In the genomic region with DNA sequence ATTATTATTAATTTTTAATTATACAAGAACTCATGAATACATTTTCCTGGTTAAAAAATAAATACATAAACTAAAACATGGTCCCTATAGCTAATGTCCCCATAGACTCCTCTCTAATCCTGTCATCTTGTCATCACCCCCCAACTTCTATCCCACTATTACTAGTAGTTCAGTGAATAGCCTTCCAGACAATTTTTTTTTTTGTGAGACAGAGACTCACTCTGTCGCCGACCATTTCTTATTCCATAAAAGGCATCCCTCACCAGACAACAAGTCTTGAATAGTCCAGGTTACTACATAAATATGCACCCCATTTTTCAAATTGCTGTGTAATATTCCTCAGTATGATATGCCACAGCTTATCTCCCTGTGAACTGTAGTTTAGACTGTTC, we compare ENCODE assay signal across 20 cellular contexts. TPM values are rescaled to one million over a fixed set of nuclear protein-coding genes. Genes with fewer than 3 reads are reported as not detected.
A peak's percentile ranks its signal among the peaks of the same experiment; 100 is the strongest.
DNase-seq lines count a peak whose midpoint lies in the region; ATAC-seq and TF ChIP-seq lines count a peak whose summit lies in the region.
"Had no signal": no experiment of that assay in that cellular context is flagged by ENCODE, and none has a peak within 500 bp of the region (broad histone marks: within the 10 kb centered on the region; RNA-seq: fewer than 3 reads in every experiment).

No MANE protein-coding gene starts in this region.

- peak overlapping the region; percentile 86 for H2BK5ac ChIP-seq in IMR-90 (ENCODE audit: low read depth, low read length, poor library complexity, severe bottlenecking)

- peak overlapping the region; percentile 95; the same call in 1 of the 2 replicates for H3K4ac ChIP-seq in IMR-90 (ENCODE audit: low read depth, low read length)

- H3K79me1 ChIP-seq in IMR-90 (ENCODE audit: low read depth in 1 of 2, low read length in 2 of 2), result peaks cover 0 to 6% of the 10 kb centered on the region in 2 experiments; a peak in 1 of 4 replicates

- dilution Hi-C loops in IMR-90 (cut with HindIII; ENCODE audit: low sequenced_read_pairs, unreplicated experiment), result no loop called here

- H3K23ac ChIP-seq in IMR-90 (ENCODE audit: low read depth, low read length), result peak overlapping the region; percentile 22; the same call in 1 of the 2 replicates

- BruUV-seq in IMR-90 (replicated peaks; lab: Mats Ljungman, UMichigan), result no TSS peak

- H2AFZ ChIP-seq in IMR-90 (replicated peaks; ENCODE audit: low read length, poor library complexity), result no peak overlapping the region

- TF ChIP-seq CTCF in IMR-90 (conservative IDR thresholded peaks at IDR 0.05; ENCODE audit: low read depth, low read length), result no peak
- TF ChIP-seq CTCF in esophagus squamous epithelium (IDR thresholded peaks at IDR 0.05), result no peak

- POLR2A ChIA-PET in IMR-90 (lab: Charles Lee; ENCODE audit: unreplicated experiment), result no interaction called here

- H4K91ac ChIP-seq in IMR-90 (ENCODE audit: insufficient read depth, low read depth, low read length), result peak overlapping the region; percentile 6; the same call in 1 of the 2 replicates

- H3K4me1 ChIP-seq in IMR-90 (ENCODE audit: control insufficient read depth, insufficient read depth, low read length), result peaks cover 16% of the 10 kb centered on the region
- peaks cover 0 to 25% (median 23%) of the 10 kb centered on the region in 3 donors for H3K4me1 ChIP-seq in esophagus squamous epithelium
- H3K4me1 ChIP-seq in skeletal muscle tissue (ENCODE audit: control insufficient read depth in 3 of 3, insufficient read depth in 3 of 3, low read length in 3 of 3), result peaks cover 8 to 11% (median 10%) of the 10 kb centered on the region in 3 donors
- H3K4me1 ChIP-seq: prostate gland had no signal

- H3K36me3 Mint-ChIP-seq in activated naive CD8-positive, alpha-beta T cell treated with anti-CD3 and anti-CD28 coated beads for 36 hours, result no peaks in the 10 kb centered on the region
- H3K36me3 Mint-ChIP-seq: activated naive CD4-positive, alpha-beta T cell treated with anti-CD3 and anti-CD28 coated beads, Interleukin-2, amount 50 U/mL, for 72 hours; naive thymus-derived CD4-positive, alpha-beta T cell had no signal

- peak overlapping the region; percentile 68 for H3K56ac ChIP-seq in IMR-90 (ENCODE audit: extremely low read depth, insufficient read depth, low read length)

- intact Hi-C loops in IMR-90 (cut with micrococcal nuclease) (loop anchor here (5.0 kb wide), 1 partner anchor 133 kb away; no protein-coding TSS in a partner anchor), esophagus squamous epithelium (cut with DNase I) (no loop called here)

- H3K9me1 ChIP-seq in IMR-90 (ENCODE audit: insufficient read depth, low read length), result peaks cover 17% of the 10 kb centered on the region

- H3K4me1 Mint-ChIP-seq in activated naive CD8-positive, alpha-beta T cell treated with anti-CD3 and anti-CD28 coated beads for 36 hours, result no peaks in the 10 kb centered on the region
- H3K4me1 Mint-ChIP-seq: activated B cell treated with CpG ODN at 0.5 μM for 24 hours had no signal

- H3K27me3 Mint-ChIP-seq in activated naive CD8-positive, alpha-beta T cell treated with anti-CD3 and anti-CD28 coated beads for 36 hours, result peaks cover 22% of the 10 kb centered on the region

- no CpG with 5 or more reads among the region's 2 CpGs for WGBS in IMR-90 (ENCODE audit: extremely low coverage in 2 of 2, insufficient read length in 1 of 2), 2 experiments
- WGBS in esophagus squamous epithelium, 2 donors, result 20 to 33% methylated on average over 2 of the region's 2 CpGs

- TF ChIP-seq RAD21 in IMR-90 (IDR thresholded peaks at IDR 0.05; ENCODE audit: low read length), result no peak

- H2BK120ac ChIP-seq in IMR-90 (ENCODE audit: low read depth, low read length), result peak overlapping the region; percentile 96

- H2BK20ac ChIP-seq in IMR-90 (ENCODE audit: low read depth, low read length), result peak overlapping the region; percentile 94

- peak overlapping the region; percentile 31 to 60; a peak in 2 of 4 replicates for H4K8ac ChIP-seq in IMR-90 (ENCODE audit: low read depth in 2 of 2, low read length in 2 of 2)

- H2AK5ac ChIP-seq in IMR-90 (ENCODE audit: low read depth, low read length), result 0 out of 2 replicates have a peak overlapping the region, but pooled peaks have one; percentile 35

- DNase-seq in IMR-90 (no peak), esophagus squamous epithelium (lab: John Stamatoyannopoulos, UW) (no peak), RPMI8226 (no peak)
- no peak for DNase-seq in activated naive CD8-positive, alpha-beta T cell treated with anti-CD3 and anti-CD28 coated beads for 36 hours
- DNase-seq: activated B cell treated with CpG ODN at 0.5 μM for 24 hours; activated CD8-positive, alpha-beta T cell treated with anti-CD3 and anti-CD28 coated beads, Interleukin-2, amount 10 ng/mL, durations not matched to agents 7 days and 5 days; dorsolateral prefrontal cortex; naive thymus-derived CD4-positive, alpha-beta T cell; NCI-H1930; NCI-H446; NK-92 treated with Interleukin-12 subunit alpha and Interleukin-12 subunit beta, amount 100 ng/mL, for 24 hours; SHP77; T-helper 17 cell had no signal

- H3K4me3 Mint-ChIP-seq in activated naive CD8-positive, alpha-beta T cell treated with anti-CD3 and anti-CD28 coated beads for 36 hours, result no peak overlapping the region
- H3K4me3 Mint-ChIP-seq: activated B cell treated with CpG ODN at 0.5 μM for 24 hours; activated CD8-positive, alpha-beta T cell treated with anti-CD3 and anti-CD28 coated beads, Interleukin-2, amount 10 ng/mL, durations not matched to agents 7 days and 5 days; naive thymus-derived CD4-positive, alpha-beta T cell; T-helper 17 cell had no signal

- H3K9me3 Mint-ChIP-seq in activated naive CD8-positive, alpha-beta T cell treated with anti-CD3 and anti-CD28 coated beads for 36 hours, result no peaks in the 10 kb centered on the region
- H3K9me3 Mint-ChIP-seq: activated B cell treated with CpG ODN at 0.5 μM for 24 hours; activated naive CD4-positive, alpha-beta T cell treated with anti-CD3 and anti-CD28 coated beads, Interleukin-2, amount 50 U/mL, for 72 hours; naive thymus-derived CD4-positive, alpha-beta T cell had no signal

- TF ChIP-seq POLR2A in IMR-90 (IDR thresholded peaks at IDR 0.05; ENCODE audit: low read depth, low read length) (no peak), esophagus squamous epithelium (IDR thresholded peaks at IDR 0.05) (no peak)

- H3K27ac ChIP-seq in IMR-90 (ENCODE audit: insufficient read depth, low read length) (no peak overlapping the region; the same call in 1 of the 2 replicates), esophagus squamous epithelium (peak overlapping the region in 3 of 4 donors; percentile 47 to 69 (median 62)), skeletal muscle tissue (ENCODE audit: low read depth, low read length) (peak overlapping the region; percentile 1)
- H3K27ac ChIP-seq: BLaER1 treated with 17β-estradiol and CSF1 and Interleukin-3, amounts not matched to agents 10 nM and 100 nM; dorsolateral prefrontal cortex; prostate gland had no signal

- H3K18ac ChIP-seq in IMR-90 (ENCODE audit: low read depth, low read length), result peak overlapping the region; percentile 25; the same call in 1 of the 2 replicates

- no peak overlapping the region for H2AK9ac ChIP-seq in IMR-90 (replicated peaks; ENCODE audit: low read depth, low read length, poor library complexity)

- H3K27me3 ChIP-seq in IMR-90 (ENCODE audit: control insufficient read depth, insufficient read depth, low read length) (no peaks in the 10 kb centered on the region), esophagus squamous epithelium (no peaks in the 10 kb centered on the region), skeletal muscle tissue (ENCODE audit: control insufficient read depth in 3 of 3, insufficient read depth in 3 of 3, low read length in 3 of 3) (no peaks in the 10 kb centered on the region)
- H3K27me3 ChIP-seq: BLaER1 treated with 17β-estradiol and CSF1 and Interleukin-3, amounts not matched to agents 10 nM and 100 nM; dorsolateral prefrontal cortex; MG63 had no signal

- no peak overlapping the region for H3K9ac ChIP-seq in IMR-90 (ENCODE audit: low read depth, low read length)
- H3K9ac ChIP-seq in skeletal muscle tissue (ENCODE audit: low read depth in 1 of 3, low read length in 3 of 3), result no peak overlapping the region
- H3K9ac ChIP-seq: BLaER1 treated with 17β-estradiol and CSF1 and Interleukin-3, amounts not matched to agents 10 nM and 100 nM had no signal

- H2BK15ac ChIP-seq in IMR-90 (ENCODE audit: low read depth, low read length), result no peak overlapping the region

- H3K14ac ChIP-seq in IMR-90 (replicated peaks; ENCODE audit: low read depth, low read length), result 0 out of 2 replicates have a peak overlapping the region, but pooled peaks have one; percentile 80

- H4K5ac ChIP-seq in IMR-90 (ENCODE audit: low read depth, low read length), result no peak overlapping the region

- no peaks in the 10 kb centered on the region for H3K9me3 ChIP-seq in IMR-90 (ENCODE audit: control insufficient read depth, insufficient read depth, low read length)
- H3K9me3 ChIP-seq in esophagus squamous epithelium, result no peaks in the 10 kb centered on the region
- H3K9me3 ChIP-seq in skeletal muscle tissue (ENCODE audit: control insufficient read depth in 3 of 3, low read length in 3 of 3), result no peaks in the 10 kb centered on the region
- H3K9me3 ChIP-seq: BLaER1 treated with 17β-estradiol and CSF1 and Interleukin-3, amounts not matched to agents 10 nM and 100 nM; MG63; prostate gland had no signal

- H3K36me3 ChIP-seq in IMR-90 (ENCODE audit: control insufficient read depth, insufficient read depth, low read length) (no peaks in the 10 kb centered on the region), esophagus squamous epithelium (no peaks in the 10 kb centered on the region), skeletal muscle tissue (ENCODE audit: control insufficient read depth in 3 of 3, insufficient read depth in 3 of 3, low read length in 3 of 3) (no peaks in the 10 kb centered on the region)
- H3K36me3 ChIP-seq: BLaER1 treated with 17β-estradiol and CSF1 and Interleukin-3, amounts not matched to agents 10 nM and 100 nM; MG63; prostate gland had no signal

- ATAC-seq in IMR-90 (ENCODE audit: low read depth) (peak; percentile 18), SK-N-SH treated with all-trans-retinoic acid at 6 μM for 48 hours (peak; percentile 22; the same call in 2 of the 3 replicates), HG03045 (IDR thresholded peaks at IDR 0.05; ENCODE audit: unreplicated experiment) (no peak)
- ATAC-seq: activated CD8-positive, alpha-beta T cell treated with anti-CD3 and anti-CD28 coated beads, Interleukin-2, amount 10 ng/mL, durations not matched to agents 7 days and 5 days; T-helper 17 cell had no signal

- H3K4me3 ChIP-seq in IMR-90 (ENCODE audit: insufficient read depth, low read depth, low read length), result no peak overlapping the region
- H3K4me3 ChIP-seq in esophagus squamous epithelium, result no peak overlapping the region
- no peak overlapping the region for H3K4me3 ChIP-seq in skeletal muscle tissue (ENCODE audit: low read length in 3 of 3)
- H3K4me3 ChIP-seq: BLaER1 treated with 17β-estradiol and CSF1 and Interleukin-3, amounts not matched to agents 10 nM and 100 nM; dorsolateral prefrontal cortex; MG63; prostate gland had no signal

- no peaks in the 10 kb centered on the region for H4K20me1 ChIP-seq in IMR-90 (ENCODE audit: insufficient read depth, low read length)
- H4K20me1 ChIP-seq: BLaER1 treated with 17β-estradiol and CSF1 and Interleukin-3, amounts not matched to agents 10 nM and 100 nM had no signal

- no peak overlapping the region for H3K27ac Mint-ChIP-seq in activated naive CD8-positive, alpha-beta T cell treated with anti-CD3 and anti-CD28 coated beads for 36 hours
- H3K27ac Mint-ChIP-seq: activated B cell treated with CpG ODN at 0.5 μM for 24 hours; activated CD8-positive, alpha-beta T cell treated with anti-CD3 and anti-CD28 coated beads, Interleukin-2, amount 10 ng/mL, durations not matched to agents 7 days and 5 days; activated naive CD4-positive, alpha-beta T cell treated with anti-CD3 and anti-CD28 coated beads, Interleukin-2, amount 50 U/mL, for 72 hours; naive thymus-derived CD4-positive, alpha-beta T cell had no signal

- CTCF ChIA-PET in IMR-90 (lab: Yijun Ruan, JAX), result interaction anchor here (0.6 to 1.0 kb wide), 2 partner anchors 87 to 393 kb away, joined by 4 to 8 read pairs; no protein-coding TSS in a partner anchor

- in situ Hi-C loops in IMR-90 (cut with MboI; ENCODE audit: low sequenced_read_pairs), result no loop called here

- H3K4me2 ChIP-seq in IMR-90 (ENCODE audit: low read depth, low read length), result no peak overlapping the region

RNA-seq across cellular contexts. Expression of a gene that starts 6.5 kb away (rescaled TPM):
- 33.3 and 34.2 TPM in 2 replicates for total RNA-seq in IMR-90 (2012; rRNA removed)
- polyA plus RNA-seq in IMR-90 (2012; rRNA removed), result 69.9 and 71.1 TPM in 2 replicates
- polyA plus RNA-seq in IMR-90 (2012; cell fraction: cytosol; rRNA removed), result 33.1 and 46.6 TPM in 2 replicates
- polyA plus RNA-seq in IMR-90 (2012; cell fraction: nucleus; rRNA removed; ENCODE audit: low replicate concordance), result 125 and 174 TPM in 2 replicates
- 10 to 100 TPM; 10.6 to 47.7 (median 27.1) TPM for total RNA-seq in esophagus squamous epithelium
- total RNA-seq in skeletal muscle tissue, result 15.1 TPM
- not detected for total RNA-seq in activated naive CD8-positive, alpha-beta T cell treated with anti-CD3 and anti-CD28 coated beads for 36 hours
- total RNA-seq: activated B cell treated with CpG ODN at 0.5 μM for 24 hours; activated CD8-positive, alpha-beta T cell treated with anti-CD3 and anti-CD28 coated beads, Interleukin-2, amount 10 ng/mL, durations not matched to agents 7 days and 5 days had no signal
- polyA plus RNA-seq: naive thymus-derived CD4-positive, alpha-beta T cell had no signal

Comparison
In these comparisons a context has a peak if more than half of its experiments do, and no peak if none do; other contexts are left out.
1. RNA of a gene that starts 6.5 kb away (total RNA-seq): 33.3 to 34.2 TPM in IMR-90, 10.6 to 47.7 TPM in esophagus squamous epithelium and 15.1 TPM in skeletal muscle tissue (single experiment); not detected in activated naive CD8-positive, alpha-beta T cell treated with anti-CD3 and anti-CD28 coated beads for 36 hours; every median in the first group is over 10 times any median in the second.